In genomic region chr3:157239082-157239704, GRCh38 we compare ENCODE assay signal across 8 cellular contexts.
DNase-seq lines count a peak whose midpoint lies in the region; ATAC-seq and TF ChIP-seq lines count a peak whose summit lies in the region.

No MANE protein-coding gene starts in this region.

- ATAC-seq in GM18868 (IDR thresholded peaks at IDR 0.05; ENCODE audit: unreplicated experiment), result peak; percentile 100
- ATAC-seq in HG03064 (IDR thresholded peaks at IDR 0.05; ENCODE audit: low read depth, unreplicated experiment), result peak; percentile 99

- H3K27me3 Mint-ChIP-seq in mesothelial cell of epicardium (ENCODE audit: low read depth), result no peaks in the 10 kb centered on the region

- H3K36me3 Mint-ChIP-seq in mesothelial cell of epicardium, result no peaks in the 10 kb centered on the region

- H3K9me3 Mint-ChIP-seq in mesothelial cell of epicardium, result peaks cover 4% of the 10 kb centered on the region

- TF ChIP-seq CTCF in mesothelial cell of epicardium (IDR thresholded peaks at IDR 0.05; ENCODE audit: unreplicated experiment), result peak; percentile 30

- peak overlapping the region; percentile 63 for H3K27ac Mint-ChIP-seq in mesothelial cell of epicardium

- peaks cover 19% of the 10 kb centered on the region for H3K4me1 Mint-ChIP-seq in mesothelial cell of epicardium

- H3K4me3 Mint-ChIP-seq in mesothelial cell of epicardium, result no peak overlapping the region

- DNase-seq in AML-193 (lab: John Stamatoyannopoulos, UW), result peak; percentile 79 to 80
- DNase-seq in NCI-H2196 (lab: John Stamatoyannopoulos, UW; ENCODE audit: unreplicated experiment), result peak; percentile 67
- DNase-seq in activated CD4-positive, alpha-beta T cell treated with anti-CD3 and anti-CD28 coated beads, Interleukin-2, amount 50 U/mL, for 4 hours, result peak; percentile 64 to 69
- DNase-seq in effector CD4-positive, alpha-beta T cell, result peak; percentile 57
- no peak for DNase-seq in mesothelial cell of epicardium (ENCODE audit: low spot score in 2 of 2, unreplicated experiment in 2 of 2)
- DNase-seq in stimulated activated CD8-positive, alpha-beta memory T cell treated with anti-CD3 and anti-CD28 coated beads, Interleukin-4, amount 100 ng/mL, for 48 hours, result peak; percentile 87

Comparison
In these comparisons a context has a peak if more than half of its experiments do, and no peak if none do; other contexts are left out.
1. DNase-seq: peak in AML-193 (2 of 2), NCI-H2196 (single experiment), activated CD4-positive, alpha-beta T cell treated with anti-CD3 and anti-CD28 coated beads, Interleukin-2, amount 50 U/mL, for 4 hours (2 of 2), effector CD4-positive, alpha-beta T cell (single experiment) and stimulated activated CD8-positive, alpha-beta memory T cell treated with anti-CD3 and anti-CD28 coated beads, Interleukin-4, amount 100 ng/mL, for 48 hours (single experiment); none in mesothelial cell of epicardium (0 of 2).